ENCODE assay signal across 6 cellular contexts in genomic region chr15:80429964-80430363, GRCh38. TPM values are rescaled to one million over a fixed set of nuclear protein-coding genes. Genes with fewer than 3 reads are reported as not detected.
"Had no signal": no experiment of that assay in that cellular context is flagged by ENCODE, and none has a peak within 500 bp of the region (broad histone marks: within the 10 kb centered on the region; RNA-seq: fewer than 3 reads in every experiment).

No MANE protein-coding gene starts in this region.

- DNase-seq: H9, HCEC 1CT, KBM-7 had no signal

- ATAC-seq: GM23338, HepG2 had no signal

- H3K4me3 ChIP-seq: GM23338 had no signal

RNA-seq across cellular contexts. Expression of gene ARNT2, which starts 25.8 kb away (rescaled TPM):
- polyA plus RNA-seq: IgD-negative memory B cell had no signal
